In genomic region chr2:46569766-46570165, GRCh38 we compare ENCODE assay signal across 11 cellular contexts. TPM values are rescaled to one million over a fixed set of nuclear protein-coding genes. Genes with fewer than 3 reads are reported as not detected.
DNase-seq lines count a peak whose midpoint lies in the region; ATAC-seq, FAIRE-seq and TF ChIP-seq lines count a peak whose summit lies in the region.
"Had no signal": no experiment of that assay in that cellular context is flagged by ENCODE, and none has a peak within 500 bp of the region (broad histone marks: within the 10 kb centered on the region; RNA-seq: fewer than 3 reads in every experiment).

No MANE protein-coding gene starts in this region.

- no peak overlapping the region for H2AFZ ChIP-seq in Loucy (ENCODE audit: low read length)

- ATAC-seq in Right ventricle myocardium superior (ENCODE audit: poor library complexity) (no peak), GM18858 (IDR thresholded peaks at IDR 0.05; ENCODE audit: unreplicated experiment) (no peak)

- H3K36me3 ChIP-seq in right atrium auricular region (no peaks in the 10 kb centered on the region), Loucy (ENCODE audit: insufficient read depth, low read length) (no peaks in the 10 kb centered on the region), vagina (no peaks in the 10 kb centered on the region)

- H3K27me3 ChIP-seq in right atrium auricular region (no peaks in the 10 kb centered on the region), Loucy (ENCODE audit: insufficient read depth, low read length, poor library complexity, severe bottlenecking) (no peaks in the 10 kb centered on the region), vagina (no peaks in the 10 kb centered on the region)

- no peak for DNase-seq in right atrium auricular region (ENCODE audit: low spot score)
- no peak for DNase-seq in Right ventricle myocardium superior
- DNase-seq in mesothelial cell of epicardium (ENCODE audit: low spot score in 2 of 2, unreplicated experiment in 2 of 2) = no peak
- DNase-seq in vagina (ENCODE audit: extremely low spot score in 2 of 2) = no peak
- DNase-seq in H54 (ENCODE audit: insufficient read length, low spot score) = no peak
- no peak for DNase-seq in stimulated activated CD4-positive, alpha-beta T cell treated with anti-CD3 and anti-CD28 coated beads, Interleukin-2, amount 100 ng/mL, for 24 hours
- DNase-seq: dermis blood vessel endothelial cell; NCI-H1694; stimulated activated CD4-positive, alpha-beta T cell treated with anti-CD3 and anti-CD28 coated beads, Interleukin-1b, Interleukin-23, amount 100 ng/mL, for 48 hours had no signal

- TF ChIP-seq CTCF in right atrium auricular region (IDR thresholded peaks at IDR 0.05) (no peak), Loucy (conservative IDR thresholded peaks at IDR 0.05; ENCODE audit: low read length) (no peak), mesothelial cell of epicardium (IDR thresholded peaks at IDR 0.05; ENCODE audit: unreplicated experiment) (no peak), vagina (IDR thresholded peaks at IDR 0.05) (no peak)

- H3K4me1 Mint-ChIP-seq in mesothelial cell of epicardium = peaks cover 15% of the 10 kb centered on the region

- TF ChIP-seq POLR2A in vagina (IDR thresholded peaks at IDR 0.05) = no peak
- no peak for TF ChIP-seq POLR2A in H54 (IDR thresholded peaks at IDR 0.05; ENCODE audit: low read depth, low read length)

- no peaks in the 10 kb centered on the region for H3F3A ChIP-seq in Loucy (ENCODE audit: low read depth)

- H4K20me1 ChIP-seq in Loucy (ENCODE audit: insufficient read depth, low read length, poor library complexity, severe bottlenecking) = no peaks in the 10 kb centered on the region

- peaks cover 5% of the 10 kb centered on the region for H3K36me3 Mint-ChIP-seq in mesothelial cell of epicardium

- H3K9me3 ChIP-seq in right atrium auricular region (no peaks in the 10 kb centered on the region), Loucy (ENCODE audit: insufficient read depth, low read depth, low read length) (no peaks in the 10 kb centered on the region), vagina (no peaks in the 10 kb centered on the region)

- H3K27me3 Mint-ChIP-seq in mesothelial cell of epicardium (ENCODE audit: low read depth) = no peaks in the 10 kb centered on the region

- no peaks in the 10 kb centered on the region for H3K9me2 ChIP-seq in Loucy (replicated peaks; ENCODE audit: low read depth, low read length)

- peaks cover 0 to 85% of the 10 kb centered on the region in 2 donors for H3K4me1 ChIP-seq in right atrium auricular region
- H3K4me1 ChIP-seq in Loucy (ENCODE audit: insufficient read depth, low read length, poor library complexity, severe bottlenecking) = peaks cover 31% of the 10 kb centered on the region
- peaks cover 73% of the 10 kb centered on the region for H3K4me1 ChIP-seq in vagina

- H3K4me2 ChIP-seq in Loucy (ENCODE audit: low read depth, low read length, poor library complexity, severe bottlenecking) = no peak overlapping the region

- peak overlapping the region; percentile 8 for H3K9ac ChIP-seq in Loucy (ENCODE audit: low read depth, low read length, poor library complexity, severe bottlenecking)

- intact Hi-C loops in Right ventricle myocardium superior (cut with DNase I) (no loop called here), vagina (cut with DNase I) (no loop called here)

- H3K27ac Mint-ChIP-seq in mesothelial cell of epicardium = peak overlapping the region; percentile 91

- H3K9me3 Mint-ChIP-seq in mesothelial cell of epicardium = no peaks in the 10 kb centered on the region

- no peak for FAIRE-seq in H54 (lab: Jason Lieb, UNC)

- H3K27ac ChIP-seq in right atrium auricular region (peak overlapping the region; percentile 70 to 74), vagina (peak overlapping the region; percentile 46)

- H3K4me3 Mint-ChIP-seq in mesothelial cell of epicardium = no peak overlapping the region

- no peaks in the 10 kb centered on the region for H3K79me2 ChIP-seq in Loucy (ENCODE audit: insufficient read depth, low read length)

- H3K4me3 ChIP-seq in right atrium auricular region (no peak overlapping the region), Loucy (ENCODE audit: low read length, poor library complexity, severe bottlenecking) (no peak overlapping the region), vagina (no peak overlapping the region)

RNA-seq across cellular contexts. Expression of gene ATP6V1E2, which starts 27.4 kb away (rescaled TPM):
- 1 to 10 TPM; 4.9 to 6.6 TPM for total RNA-seq in right atrium auricular region
- 6.0 TPM for total RNA-seq in Right ventricle myocardium superior
- 7.7 to 8.6 TPM (median 7.7 TPM) in 3 replicates for total RNA-seq in mesothelial cell of epicardium
- total RNA-seq in vagina = 4.2 TPM

RNA-seq across cellular contexts. Expression of gene RHOQ, which starts 27.5 kb away (rescaled TPM):
- 100 to 1,000 TPM; 127 to 132 TPM for total RNA-seq in right atrium auricular region
- total RNA-seq in Right ventricle myocardium superior = 442 TPM
- total RNA-seq in mesothelial cell of epicardium = 55.9 to 57.2 TPM (median 56.6 TPM) in 3 replicates
- 121 TPM for total RNA-seq in vagina

RNA-seq across cellular contexts. Expression of gene PIGF, which starts 47.1 kb away (rescaled TPM):
- total RNA-seq in right atrium auricular region = 10 to 100 TPM in 1 of 2 donors, 1 to 10 TPM in 1; 5.3 to 11.6 TPM
- total RNA-seq in Right ventricle myocardium superior = 8.9 TPM
- total RNA-seq in mesothelial cell of epicardium = 33.5 to 36.2 TPM (median 34.5 TPM) in 3 replicates
- total RNA-seq in vagina = 12.3 TPM

RNA-seq across cellular contexts. Expression of gene CRIPT, which starts 47.2 kb away (rescaled TPM):
- total RNA-seq in right atrium auricular region (10 to 100 TPM; 18.3 to 19.4 TPM), Right ventricle myocardium superior (19.1 TPM), mesothelial cell of epicardium (21.1 to 22.5 TPM (median 21.3 TPM) in 3 replicates), vagina (13.0 TPM)
